ENCODE assay signal across 1 cellular context in the genomic region with DNA sequence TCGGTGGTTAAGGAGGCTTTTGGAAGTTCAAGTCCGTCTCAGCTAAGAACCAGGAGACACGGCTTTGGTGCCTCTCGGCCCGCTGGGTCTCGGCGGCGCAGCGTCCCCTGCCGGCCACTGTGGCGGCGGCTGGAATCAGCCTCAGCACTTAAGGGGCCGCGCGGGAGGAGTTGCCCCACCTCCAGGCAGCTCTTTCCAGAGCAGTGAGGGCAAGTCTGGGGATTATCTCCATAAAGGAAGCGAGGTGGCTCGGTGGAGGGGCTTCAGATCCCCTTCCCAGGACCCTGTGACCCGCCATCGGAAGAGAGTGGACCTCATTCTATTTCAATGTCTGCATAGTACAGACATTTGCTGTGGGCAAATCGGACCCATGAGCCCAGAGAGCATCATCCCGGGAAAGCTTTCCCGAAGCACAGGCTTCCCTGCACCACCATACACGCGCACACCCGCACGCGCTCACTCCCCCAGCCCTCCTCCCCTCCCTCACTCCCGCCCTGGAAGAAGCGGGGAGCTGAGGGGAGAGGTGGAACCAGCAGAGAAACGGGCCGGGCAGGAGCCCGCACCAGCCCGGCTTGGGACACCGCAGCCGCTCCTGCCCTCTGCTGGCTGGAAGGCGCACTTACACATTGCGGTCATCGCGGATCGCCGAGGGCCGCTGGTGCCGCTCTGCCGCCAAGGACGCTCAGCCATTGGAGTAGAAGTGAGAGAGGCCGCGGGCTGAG.
A peak's percentile ranks its signal among the peaks of the same experiment; 100 is the strongest.
TF ChIP-seq lines count a peak whose summit lies in the region.

No MANE protein-coding gene starts in this region.

TF ChIP-seq in H1, 55 proteins besides CTCF, POLR2A, EP300 and RAD21:
- TF ChIP-seq SIN3A (conservative IDR thresholded peaks at IDR 0.05 in 1 of 2, IDR thresholded peaks at IDR 0.05 in 1 of 2; ENCODE audit: low read depth in 1 of 2, low read length in 2 of 2) (0 out of 4 replicates have a peak, but pooled peaks have one; percentile 5 to 19), JUND (IDR thresholded peaks at IDR 0.05; ENCODE audit: low read length) (peak; percentile 20; the same call in 1 of the 2 replicates), RXRA (IDR thresholded peaks at IDR 0.05; ENCODE audit: insufficient read depth, low read depth, low read length) (no peak), CBX5 (IDR thresholded peaks at IDR 0.05; ENCODE audit: low read depth, low read length) (no peak), BACH1 (IDR thresholded peaks at IDR 0.05; ENCODE audit: low read length) (no peak), CHD2 (IDR thresholded peaks at IDR 0.05; ENCODE audit: low read length) (peak; percentile 30; the same call in 1 of the 2 replicates), HDAC6 (IDR thresholded peaks at IDR 0.05; ENCODE audit: low read depth, low read length) (no peak), ASH2L (IDR thresholded peaks at IDR 0.05; ENCODE audit: low read length) (peak; percentile 71), CTBP2 (IDR thresholded peaks at IDR 0.05; ENCODE audit: borderline replicate concordance, insufficient read depth, insufficient read length, low read length) (no peak), KDM5A (IDR thresholded peaks at IDR 0.05; ENCODE audit: low read length) (no peak), KDM1A (IDR thresholded peaks at IDR 0.05; ENCODE audit: borderline replicate concordance, low read length) (no peak), CHD1 (IDR thresholded peaks at IDR 0.05; ENCODE audit: low read depth, low read length) (no peak), HDAC2 (IDR thresholded peaks at IDR 0.05; ENCODE audit: borderline replicate concordance in 1 of 2, low read depth in 2 of 2, low read length in 2 of 2) (0 out of 4 replicates have a peak, but pooled peaks of 1 of the 2 experiments have one; percentile 70), YY1 (IDR thresholded peaks at IDR 0.05; ENCODE audit: low read depth, low read length) (peak; percentile 80), SRF (IDR thresholded peaks at IDR 0.05; ENCODE audit: low read depth, low read length) (0 out of 2 replicates have a peak, but pooled peaks have one; percentile 28), SP1 (IDR thresholded peaks at IDR 0.05; ENCODE audit: low read depth, low read length) (peak; percentile 59; the same call in 1 of the 2 replicates), JUN (IDR thresholded peaks at IDR 0.05; ENCODE audit: low read depth, low read length) (no peak), ZNF274 (IDR thresholded peaks at IDR 0.05; ENCODE audit: borderline replicate concordance, extremely low read depth, low read length) (no peak), CBX8 (IDR thresholded peaks at IDR 0.05; ENCODE audit: borderline replicate concordance, low read depth, low read length) (no peak), TCF12 (IDR thresholded peaks at IDR 0.05; ENCODE audit: low read depth, low read length) (0 out of 2 replicates have a peak, but pooled peaks have one; percentile 33), PHF8 (conservative IDR thresholded peaks at IDR 0.05; ENCODE audit: low read depth, low read length) (peak; percentile 79), FOSL1 (IDR thresholded peaks at IDR 0.05; ENCODE audit: insufficient read depth, low read depth, low read length) (0 out of 2 replicates have a peak, but pooled peaks have one; percentile 23), RBBP5 (IDR thresholded peaks at IDR 0.05; ENCODE audit: borderline replicate concordance, low read depth, low read length) (peak; percentile 59; the same call in 1 of the 2 replicates), SIRT6 (IDR thresholded peaks at IDR 0.05; ENCODE audit: low read length) (no peak), TAF1 (IDR thresholded peaks at IDR 0.05; ENCODE audit: low read depth, low read length) (0 out of 2 replicates have a peak, but pooled peaks have one; percentile 26), KDM4A (IDR thresholded peaks at IDR 0.05; ENCODE audit: low read depth, low read length, severe bottlenecking) (peak; percentile 83), SP4 (IDR thresholded peaks at IDR 0.05; ENCODE audit: low read length) (no peak), BCL11A (IDR thresholded peaks at IDR 0.05; ENCODE audit: low read depth in 2 of 2, low read length in 2 of 2) (no peak), TBP (IDR thresholded peaks at IDR 0.05; ENCODE audit: low read depth, low read length) (no peak; the same call in 1 of the 2 replicates), BRCA1 (IDR thresholded peaks at IDR 0.05; ENCODE audit: low read depth, low read length) (no peak), TAF7 (optimal IDR thresholded peaks at IDR 0.05; ENCODE audit: borderline replicate concordance, low read depth, low read length) (peak; percentile 62), POLR2AphosphoS5 (IDR thresholded peaks at IDR 0.05; ENCODE audit: low read depth, low read length) (0 out of 2 replicates have a peak, but pooled peaks have one; percentile 9), TEAD4 (IDR thresholded peaks at IDR 0.05; ENCODE audit: low read depth, low read length) (peak; percentile 71), NANOG (IDR thresholded peaks at IDR 0.05; ENCODE audit: insufficient read depth, low read depth, low read length, poor library complexity, severe bottlenecking) (peak; percentile 54), GABPA (IDR thresholded peaks at IDR 0.05; ENCODE audit: borderline replicate concordance, insufficient read depth, low read length) (0 out of 2 replicates have a peak, but pooled peaks have one; percentile 23), CEBPB (IDR thresholded peaks at IDR 0.05; ENCODE audit: low read depth, low read length) (no peak), CREB1 (IDR thresholded peaks at IDR 0.05) (no peak; the same call in 1 of the 2 replicates), EZH2 (IDR thresholded peaks at IDR 0.05; ENCODE audit: low read depth, low read length, severe bottlenecking) (peak; percentile 36), GTF2F1 (IDR thresholded peaks at IDR 0.05; ENCODE audit: borderline replicate concordance, low read depth, low read length) (0 out of 2 replicates have a peak, but pooled peaks have one; percentile 9)
- TF ChIP-seq, protein P1, sequence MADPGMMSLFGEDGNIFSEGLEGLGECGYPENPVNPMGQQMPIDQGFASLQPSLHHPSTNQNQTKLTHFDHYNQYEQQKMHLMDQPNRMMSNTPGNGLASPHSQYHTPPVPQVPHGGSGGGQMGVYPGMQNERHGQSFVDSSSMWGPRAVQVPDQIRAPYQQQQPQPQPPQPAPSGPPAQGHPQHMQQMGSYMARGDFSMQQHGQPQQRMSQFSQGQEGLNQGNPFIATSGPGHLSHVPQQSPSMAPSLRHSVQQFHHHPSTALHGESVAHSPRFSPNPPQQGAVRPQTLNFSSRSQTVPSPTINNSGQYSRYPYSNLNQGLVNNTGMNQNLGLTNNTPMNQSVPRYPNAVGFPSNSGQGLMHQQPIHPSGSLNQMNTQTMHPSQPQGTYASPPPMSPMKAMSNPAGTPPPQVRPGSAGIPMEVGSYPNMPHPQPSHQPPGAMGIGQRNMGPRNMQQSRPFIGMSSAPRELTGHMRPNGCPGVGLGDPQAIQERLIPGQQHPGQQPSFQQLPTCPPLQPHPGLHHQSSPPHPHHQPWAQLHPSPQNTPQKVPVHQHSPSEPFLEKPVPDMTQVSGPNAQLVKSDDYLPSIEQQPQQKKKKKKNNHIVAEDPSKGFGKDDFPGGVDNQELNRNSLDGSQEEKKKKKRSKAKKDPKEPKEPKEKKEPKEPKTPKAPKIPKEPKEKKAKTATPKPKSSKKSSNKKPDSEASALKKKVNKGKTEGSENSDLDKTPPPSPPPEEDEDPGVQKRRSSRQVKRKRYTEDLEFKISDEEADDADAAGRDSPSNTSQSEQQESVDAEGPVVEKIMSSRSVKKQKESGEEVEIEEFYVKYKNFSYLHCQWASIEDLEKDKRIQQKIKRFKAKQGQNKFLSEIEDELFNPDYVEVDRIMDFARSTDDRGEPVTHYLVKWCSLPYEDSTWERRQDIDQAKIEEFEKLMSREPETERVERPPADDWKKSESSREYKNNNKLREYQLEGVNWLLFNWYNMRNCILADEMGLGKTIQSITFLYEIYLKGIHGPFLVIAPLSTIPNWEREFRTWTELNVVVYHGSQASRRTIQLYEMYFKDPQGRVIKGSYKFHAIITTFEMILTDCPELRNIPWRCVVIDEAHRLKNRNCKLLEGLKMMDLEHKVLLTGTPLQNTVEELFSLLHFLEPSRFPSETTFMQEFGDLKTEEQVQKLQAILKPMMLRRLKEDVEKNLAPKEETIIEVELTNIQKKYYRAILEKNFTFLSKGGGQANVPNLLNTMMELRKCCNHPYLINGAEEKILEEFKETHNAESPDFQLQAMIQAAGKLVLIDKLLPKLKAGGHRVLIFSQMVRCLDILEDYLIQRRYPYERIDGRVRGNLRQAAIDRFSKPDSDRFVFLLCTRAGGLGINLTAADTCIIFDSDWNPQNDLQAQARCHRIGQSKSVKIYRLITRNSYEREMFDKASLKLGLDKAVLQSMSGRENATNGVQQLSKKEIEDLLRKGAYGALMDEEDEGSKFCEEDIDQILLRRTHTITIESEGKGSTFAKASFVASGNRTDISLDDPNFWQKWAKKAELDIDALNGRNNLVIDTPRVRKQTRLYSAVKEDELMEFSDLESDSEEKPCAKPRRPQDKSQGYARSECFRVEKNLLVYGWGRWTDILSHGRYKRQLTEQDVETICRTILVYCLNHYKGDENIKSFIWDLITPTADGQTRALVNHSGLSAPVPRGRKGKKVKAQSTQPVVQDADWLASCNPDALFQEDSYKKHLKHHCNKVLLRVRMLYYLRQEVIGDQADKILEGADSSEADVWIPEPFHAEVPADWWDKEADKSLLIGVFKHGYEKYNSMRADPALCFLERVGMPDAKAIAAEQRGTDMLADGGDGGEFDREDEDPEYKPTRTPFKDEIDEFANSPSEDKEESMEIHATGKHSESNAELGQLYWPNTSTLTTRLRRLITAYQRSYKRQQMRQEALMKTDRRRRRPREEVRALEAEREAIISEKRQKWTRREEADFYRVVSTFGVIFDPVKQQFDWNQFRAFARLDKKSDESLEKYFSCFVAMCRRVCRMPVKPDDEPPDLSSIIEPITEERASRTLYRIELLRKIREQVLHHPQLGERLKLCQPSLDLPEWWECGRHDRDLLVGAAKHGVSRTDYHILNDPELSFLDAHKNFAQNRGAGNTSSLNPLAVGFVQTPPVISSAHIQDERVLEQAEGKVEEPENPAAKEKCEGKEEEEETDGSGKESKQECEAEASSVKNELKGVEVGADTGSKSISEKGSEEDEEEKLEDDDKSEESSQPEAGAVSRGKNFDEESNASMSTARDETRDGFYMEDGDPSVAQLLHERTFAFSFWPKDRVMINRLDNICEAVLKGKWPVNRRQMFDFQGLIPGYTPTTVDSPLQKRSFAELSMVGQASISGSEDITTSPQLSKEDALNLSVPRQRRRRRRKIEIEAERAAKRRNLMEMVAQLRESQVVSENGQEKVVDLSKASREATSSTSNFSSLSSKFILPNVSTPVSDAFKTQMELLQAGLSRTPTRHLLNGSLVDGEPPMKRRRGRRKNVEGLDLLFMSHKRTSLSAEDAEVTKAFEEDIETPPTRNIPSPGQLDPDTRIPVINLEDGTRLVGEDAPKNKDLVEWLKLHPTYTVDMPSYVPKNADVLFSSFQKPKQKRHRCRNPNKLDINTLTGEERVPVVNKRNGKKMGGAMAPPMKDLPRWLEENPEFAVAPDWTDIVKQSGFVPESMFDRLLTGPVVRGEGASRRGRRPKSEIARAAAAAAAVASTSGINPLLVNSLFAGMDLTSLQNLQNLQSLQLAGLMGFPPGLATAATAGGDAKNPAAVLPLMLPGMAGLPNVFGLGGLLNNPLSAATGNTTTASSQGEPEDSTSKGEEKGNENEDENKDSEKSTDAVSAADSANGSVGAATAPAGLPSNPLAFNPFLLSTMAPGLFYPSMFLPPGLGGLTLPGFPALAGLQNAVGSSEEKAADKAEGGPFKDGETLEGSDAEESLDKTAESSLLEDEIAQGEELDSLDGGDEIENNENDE (IDR thresholded peaks at IDR 0.05; ENCODE audit: insufficient replicate concordance, low read length): no peak
- TF ChIP-seq, protein P2, sequence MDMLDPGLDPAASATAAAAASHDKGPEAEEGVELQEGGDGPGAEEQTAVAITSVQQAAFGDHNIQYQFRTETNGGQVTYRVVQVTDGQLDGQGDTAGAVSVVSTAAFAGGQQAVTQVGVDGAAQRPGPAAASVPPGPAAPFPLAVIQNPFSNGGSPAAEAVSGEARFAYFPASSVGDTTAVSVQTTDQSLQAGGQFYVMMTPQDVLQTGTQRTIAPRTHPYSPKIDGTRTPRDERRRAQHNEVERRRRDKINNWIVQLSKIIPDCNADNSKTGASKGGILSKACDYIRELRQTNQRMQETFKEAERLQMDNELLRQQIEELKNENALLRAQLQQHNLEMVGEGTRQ (IDR thresholded peaks at IDR 0.05; ENCODE audit: low read length): no peak
- TF ChIP-seq, protein P3, sequence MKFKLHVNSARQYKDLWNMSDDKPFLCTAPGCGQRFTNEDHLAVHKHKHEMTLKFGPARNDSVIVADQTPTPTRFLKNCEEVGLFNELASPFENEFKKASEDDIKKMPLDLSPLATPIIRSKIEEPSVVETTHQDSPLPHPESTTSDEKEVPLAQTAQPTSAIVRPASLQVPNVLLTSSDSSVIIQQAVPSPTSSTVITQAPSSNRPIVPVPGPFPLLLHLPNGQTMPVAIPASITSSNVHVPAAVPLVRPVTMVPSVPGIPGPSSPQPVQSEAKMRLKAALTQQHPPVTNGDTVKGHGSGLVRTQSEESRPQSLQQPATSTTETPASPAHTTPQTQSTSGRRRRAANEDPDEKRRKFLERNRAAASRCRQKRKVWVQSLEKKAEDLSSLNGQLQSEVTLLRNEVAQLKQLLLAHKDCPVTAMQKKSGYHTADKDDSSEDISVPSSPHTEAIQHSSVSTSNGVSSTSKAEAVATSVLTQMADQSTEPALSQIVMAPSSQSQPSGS (IDR thresholded peaks at IDR 0.05; ENCODE audit: low read length): no peak
- TF ChIP-seq, protein P4, sequence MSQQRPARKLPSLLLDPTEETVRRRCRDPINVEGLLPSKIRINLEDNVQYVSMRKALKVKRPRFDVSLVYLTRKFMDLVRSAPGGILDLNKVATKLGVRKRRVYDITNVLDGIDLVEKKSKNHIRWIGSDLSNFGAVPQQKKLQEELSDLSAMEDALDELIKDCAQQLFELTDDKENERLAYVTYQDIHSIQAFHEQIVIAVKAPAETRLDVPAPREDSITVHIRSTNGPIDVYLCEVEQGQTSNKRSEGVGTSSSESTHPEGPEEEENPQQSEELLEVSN (IDR thresholded peaks at IDR 0.05): no peak; the same call in 1 of the 2 replicates
- TF ChIP-seq, protein P5, sequence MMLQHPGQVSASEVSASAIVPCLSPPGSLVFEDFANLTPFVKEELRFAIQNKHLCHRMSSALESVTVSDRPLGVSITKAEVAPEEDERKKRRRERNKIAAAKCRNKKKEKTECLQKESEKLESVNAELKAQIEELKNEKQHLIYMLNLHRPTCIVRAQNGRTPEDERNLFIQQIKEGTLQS (IDR thresholded peaks at IDR 0.05; ENCODE audit: insufficient read depth, low read depth, low read length): no peak
- TF ChIP-seq, protein P6, sequence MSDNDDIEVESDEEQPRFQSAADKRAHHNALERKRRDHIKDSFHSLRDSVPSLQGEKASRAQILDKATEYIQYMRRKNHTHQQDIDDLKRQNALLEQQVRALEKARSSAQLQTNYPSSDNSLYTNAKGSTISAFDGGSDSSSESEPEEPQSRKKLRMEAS (IDR thresholded peaks at IDR 0.05): 0 out of 2 replicates have a peak, but pooled peaks have one; percentile 24
